ENCODE assay signal across 16 cellular contexts in genomic region chr12:104348283-104348993, GRCh38.
"Had no signal": no experiment of that assay in that cellular context is flagged by ENCODE, and none has a peak within 500 bp of the region (broad histone marks: within the 10 kb centered on the region; RNA-seq: fewer than 3 reads in every experiment).

No MANE protein-coding gene starts in this region.

- H3K4me1 ChIP-seq: esophagus squamous epithelium had no signal

- H3K27ac ChIP-seq: esophagus squamous epithelium, gastroesophageal sphincter, ovary, right atrium auricular region had no signal

- H3K9me3 Mint-ChIP-seq: effector memory CD8-positive, alpha-beta T cell; naive thymus-derived CD8-positive, alpha-beta T cell had no signal

- H3K27me3 Mint-ChIP-seq: effector memory CD8-positive, alpha-beta T cell; naive thymus-derived CD8-positive, alpha-beta T cell had no signal

- H3K27me3 ChIP-seq: esophagus squamous epithelium, gastroesophageal sphincter, ovary, right atrium auricular region had no signal

- ATAC-seq: effector memory CD8-positive, alpha-beta T cell; gastroesophageal sphincter; left lobe of liver; mucosa of descending colon; naive thymus-derived CD8-positive, alpha-beta T cell had no signal

- H3K36me3 ChIP-seq: ovary had no signal

- H3K9me3 ChIP-seq: esophagus squamous epithelium, gastroesophageal sphincter, mucosa of descending colon, ovary, right atrium auricular region had no signal

- H3K27ac Mint-ChIP-seq: naive thymus-derived CD8-positive, alpha-beta T cell had no signal

- H3K4me1 Mint-ChIP-seq: naive thymus-derived CD8-positive, alpha-beta T cell had no signal

- DNase-seq: cortex of kidney; effector memory CD8-positive, alpha-beta T cell; esophagus squamous epithelium; foreskin fibroblast; glutamatergic neuron; islet precursor cell; mucosa of descending colon; naive thymus-derived CD8-positive, alpha-beta T cell; ovary; small intestine; stimulated activated CD4-positive, alpha-beta T cell treated with anti-CD3 and anti-CD28 coated beads, Interleukin-12 subunit alpha, Interleukin-12 subunit beta, amount 100 ng/mL, for 4 hours; stimulated activated naive CD4-positive, alpha-beta T cell treated with Interleukin-2 at 50 U/mL for 16 hours; trophoblast cell had no signal

- H3K4me3 ChIP-seq: esophagus squamous epithelium, gastroesophageal sphincter, mucosa of descending colon, ovary, right atrium auricular region had no signal

- H3K4me3 Mint-ChIP-seq: effector memory CD8-positive, alpha-beta T cell; naive thymus-derived CD8-positive, alpha-beta T cell had no signal
